ENCODE assay signal across 9 cellular contexts in genomic region chr12:130451001-130451930, GRCh38.
"Had no signal": no experiment of that assay in that cellular context is flagged by ENCODE, and none has a peak within 500 bp of the region (broad histone marks: within the 10 kb centered on the region; RNA-seq: fewer than 3 reads in every experiment).

No MANE protein-coding gene starts in this region.

- DNase-seq: GM23248, GOT3, H9, HCEC 1CT, KG1 had no signal

- H3K4me1 Mint-ChIP-seq: IgD-negative memory B cell had no signal

- H3K36me3 Mint-ChIP-seq: IgD-negative memory B cell had no signal

- H3K27ac ChIP-seq: GM23248, HL-60 had no signal

- H3K27ac Mint-ChIP-seq: IgD-negative memory B cell had no signal

- H3K27me3 Mint-ChIP-seq: IgD-negative memory B cell had no signal

- H3K4me3 Mint-ChIP-seq: H9 had no signal

- FAIRE-seq: H54, HepG2 had no signal

- H3K9ac ChIP-seq: GM23248 had no signal

- H2AFZ ChIP-seq: GM23248 had no signal

- ATAC-seq: HepG2 had no signal

- H3K4me3 ChIP-seq: GM23248 had no signal
